ENCODE assay signal across 12 cellular contexts in genomic region chr9:86181379-86182315, GRCh38.
"Had no signal": no experiment of that assay in that cellular context is flagged by ENCODE, and none has a peak within 500 bp of the region (broad histone marks: within the 10 kb centered on the region; RNA-seq: fewer than 3 reads in every experiment).

No MANE protein-coding gene starts in this region.

- H3K27me3 ChIP-seq: pancreas, uterus had no signal

- ATAC-seq: esophagus mucosa, pancreas had no signal

- H3K36me3 ChIP-seq: pancreas, uterus had no signal

- H3K4me1 ChIP-seq: pancreas, uterus had no signal

- H3K27ac Mint-ChIP-seq: activated CD4-positive, alpha-beta memory T cell treated with anti-CD3 and anti-CD28 coated beads for 36 hours; activated naive CD8-positive, alpha-beta T cell treated with anti-CD3 and anti-CD28 coated beads for 36 hours had no signal

- H3K9me3 ChIP-seq: pancreas, uterus had no signal

- H3K4me3 ChIP-seq: pancreas, skin epidermis, uterus had no signal

- H3K4me1 Mint-ChIP-seq: activated naive CD8-positive, alpha-beta T cell treated with anti-CD3 and anti-CD28 coated beads for 36 hours had no signal

- H3K27ac ChIP-seq: pancreas, skin epidermis, uterus had no signal

- DNase-seq: activated CD4-positive, alpha-beta memory T cell treated with anti-CD3 and anti-CD28 coated beads for 36 hours; activated CD4-positive, alpha-beta T cell treated with anti-CD3 and anti-CD28 coated beads for 1 hour; activated gamma-delta T cell; activated naive CD8-positive, alpha-beta T cell treated with anti-CD3 and anti-CD28 coated beads for 36 hours; activated T-cell treated with anti-CD3 and anti-CD28 coated beads, Interleukin-2, amount 50 U/mL, for 48 hours; anterior cingulate cortex; kidney; pancreas; uterus had no signal

- FAIRE-seq: kidney, pancreas had no signal

- H3K9me3 Mint-ChIP-seq: activated CD4-positive, alpha-beta memory T cell treated with anti-CD3 and anti-CD28 coated beads for 36 hours; activated naive CD8-positive, alpha-beta T cell treated with anti-CD3 and anti-CD28 coated beads for 36 hours had no signal

- H3K4me3 Mint-ChIP-seq: activated CD4-positive, alpha-beta memory T cell treated with anti-CD3 and anti-CD28 coated beads for 36 hours; activated naive CD8-positive, alpha-beta T cell treated with anti-CD3 and anti-CD28 coated beads for 36 hours; neural crest cell had no signal

- H3K36me3 Mint-ChIP-seq: activated CD4-positive, alpha-beta memory T cell treated with anti-CD3 and anti-CD28 coated beads for 36 hours; activated naive CD8-positive, alpha-beta T cell treated with anti-CD3 and anti-CD28 coated beads for 36 hours had no signal
